Comparison of ENCODE assay signal across 2 cellular contexts in genomic region chr22:22558972-22559603, GRCh38.
TF ChIP-seq lines count a peak whose summit lies in the region.

TSS of gene PRAME (minus strand) at chr22:22559265. CDS start at chr22:22556832, 2,433 bp downstream.

TF ChIP-seq in HEK293T, 16 proteins besides CTCF, POLR2A, EP300 and RAD21:
- TF ChIP-seq L3MBTL2 (conservative IDR thresholded peaks at IDR 0.05), result no peak; the same call in 1 of the 2 replicates
- TF ChIP-seq PKNOX1 (IDR thresholded peaks at IDR 0.05), result no peak
- no peak for TF ChIP-seq BHLHE40 (IDR thresholded peaks at IDR 0.05; ENCODE audit: borderline replicate concordance)
- TF ChIP-seq FOXM1 (IDR thresholded peaks at IDR 0.05; ENCODE audit: borderline replicate concordance), result no peak
- no peak for TF ChIP-seq NFRKB (IDR thresholded peaks at IDR 0.05)
- TF ChIP-seq CTBP1 (IDR thresholded peaks at IDR 0.05; ENCODE audit: borderline replicate concordance), result no peak
- TF ChIP-seq TARDBP (IDR thresholded peaks at IDR 0.05), result no peak
- TF ChIP-seq FOXK2 (IDR thresholded peaks at IDR 0.05), result no peak
- no peak for TF ChIP-seq ZNF384 (IDR thresholded peaks at IDR 0.05)
- TF ChIP-seq ARNT (IDR thresholded peaks at IDR 0.05), result no peak

TF ChIP-seq in H1, 55 proteins besides CTCF, POLR2A, EP300 and RAD21:
- TF ChIP-seq TAF7 (optimal IDR thresholded peaks at IDR 0.05; ENCODE audit: borderline replicate concordance, low read depth, low read length) (peak; percentile 89), RFX5 (IDR thresholded peaks at IDR 0.05; ENCODE audit: borderline replicate concordance, low read depth, low read length) (no peak), SIX5 (IDR thresholded peaks at IDR 0.05; ENCODE audit: low read depth, low read length) (no peak), ATF3 (IDR thresholded peaks at IDR 0.05; ENCODE audit: insufficient read depth, low read depth, low read length) (peak; percentile 52; the same call in 1 of the 2 replicates), TCF12 (IDR thresholded peaks at IDR 0.05; ENCODE audit: low read depth, low read length) (no peak), MAX (IDR thresholded peaks at IDR 0.05) (0 out of 2 replicates have a peak, but pooled peaks have one; percentile 10)
TF ChIP-seq in H1: peak in this region for 3.
